34 cellular contexts compared by ENCODE assay signal in genomic region chr7:123011766-123012369, GRCh38. TPM values are rescaled to one million over a fixed set of nuclear protein-coding genes. Genes with fewer than 3 reads are reported as not detected.
"Had no signal": no experiment of that assay in that cellular context is flagged by ENCODE, and none has a peak within 500 bp of the region (broad histone marks: within the 10 kb centered on the region; RNA-seq: fewer than 3 reads in every experiment).

No MANE protein-coding gene starts in this region.

- DNase-seq: activated CD4-positive, alpha-beta T cell treated with anti-CD3 and anti-CD28 coated beads for 1 hour; activated CD4-positive, alpha-beta T cell treated with anti-CD3 and anti-CD28 coated beads for 4 hours; activated CD4-positive, alpha-beta T cell treated with anti-CD3 and anti-CD28 coated beads, Interleukin-2, amount 50 U/mL, for 1 hour; activated CD4-positive, alpha-beta T cell treated with anti-CD3 and anti-CD28 coated beads, Interleukin-2, amount 50 U/mL, for 48 hours; activated CD8-positive, alpha-beta memory T cell treated with anti-CD3 and anti-CD28 coated beads for 24 hours; activated CD8-positive, alpha-beta T cell treated with anti-CD3 and anti-CD28 coated beads for 36 hours; activated effector memory CD4-positive, alpha-beta T cell treated with Interleukin-2 at 50 U/mL for 16 hours; activated gamma-delta T cell treated with Interleukin-2 at 50 U/mL for 16 hours; activated naive CD4-positive, alpha-beta T cell treated with anti-CD3 and anti-CD28 coated beads, Interleukin-2, amount 50 U/mL, for 16 hours; activated naive CD4-positive, alpha-beta T cell treated with Interleukin-2 at 50 U/mL for 16 hours; activated naive CD8-positive, alpha-beta T cell treated with anti-CD3 and anti-CD28 coated beads for 36 hours; activated naive CD8-positive, alpha-beta T cell treated with anti-CD3 and anti-CD28 coated beads, Interleukin-2, amount 50 U/mL, for 24 hours; activated T-cell treated with anti-CD3 and anti-CD28 coated beads, Interleukin-2, amount 50 U/mL, for 4 hours; adrenal gland; amygdala; aorta; body of pancreas; caudate nucleus; cortex of kidney; dermis blood vessel endothelial cell; effector CD4-positive, alpha-beta T cell; effector memory CD8-positive, alpha-beta T cell; erythroblast; foreskin keratinocyte; gastrocnemius medialis; glutamatergic neuron; heart left ventricle; T-helper 17 cell; T1000 had no signal

- H3K27ac ChIP-seq: adrenal gland, body of pancreas, esophagus muscularis mucosa, foreskin keratinocyte, gastrocnemius medialis, heart left ventricle had no signal

- H3K27me3 ChIP-seq: adrenal gland, body of pancreas, esophagus muscularis mucosa, foreskin keratinocyte, gastrocnemius medialis, heart left ventricle had no signal

- H3K4me1 ChIP-seq: adrenal gland, body of pancreas, esophagus muscularis mucosa, foreskin keratinocyte, gastrocnemius medialis, heart left ventricle had no signal

- H3K27ac Mint-ChIP-seq: activated CD8-positive, alpha-beta T cell treated with anti-CD3 and anti-CD28 coated beads for 36 hours; activated naive CD8-positive, alpha-beta T cell treated with anti-CD3 and anti-CD28 coated beads for 36 hours; activated naive CD8-positive, alpha-beta T cell treated with anti-CD3 and anti-CD28 coated beads, Interleukin-2, amount 50 U/mL, for 24 hours; activated T-helper 17 cell treated with anti-CD3 and anti-CD28 coated beads, Interleukin-2, amount 50 U/mL, for 72 hours; effector memory CD8-positive, alpha-beta T cell; T-helper 17 cell; T-helper 2 cell treated with Interferon-gamma antibody and Interleukin-4, amounts not matched to agents 5 μg/mL and 100 μg/mL, for 36 hours; WTC11 had no signal

- H3K36me3 ChIP-seq: adrenal gland, esophagus muscularis mucosa, gastrocnemius medialis, heart left ventricle had no signal

- H3K9me3 ChIP-seq: adrenal gland, body of pancreas, esophagus muscularis mucosa, gastrocnemius medialis had no signal

- H3K36me3 Mint-ChIP-seq: activated naive CD8-positive, alpha-beta T cell treated with anti-CD3 and anti-CD28 coated beads for 36 hours; WTC11 had no signal

- ATAC-seq: activated CD8-positive, alpha-beta T cell treated with anti-CD3 and anti-CD28 coated beads for 36 hours; activated naive CD8-positive, alpha-beta T cell treated with anti-CD3 and anti-CD28 coated beads, Interleukin-2, amount 50 U/mL, for 24 hours; activated T-cell treated with anti-CD3 and anti-CD28 coated beads, Interleukin-2, amount 50 U/mL, for 4 hours; activated T-helper 17 cell treated with anti-CD3 and anti-CD28 coated beads, Interleukin-2, amount 50 U/mL, for 72 hours; body of pancreas; effector memory CD8-positive, alpha-beta T cell; foreskin keratinocyte; gastrocnemius medialis; heart left ventricle; T-helper 17 cell; WTC11 had no signal

- H3K4me3 ChIP-seq: adrenal gland, body of pancreas, esophagus muscularis mucosa, gastrocnemius medialis, heart left ventricle had no signal

- H3K4me3 Mint-ChIP-seq: activated CD8-positive, alpha-beta T cell treated with anti-CD3 and anti-CD28 coated beads for 36 hours; activated naive CD8-positive, alpha-beta T cell treated with anti-CD3 and anti-CD28 coated beads for 36 hours; activated naive CD8-positive, alpha-beta T cell treated with anti-CD3 and anti-CD28 coated beads, Interleukin-2, amount 50 U/mL, for 24 hours; activated T-cell treated with anti-CD3 and anti-CD28 coated beads, Interleukin-2, amount 50 U/mL, for 4 hours; activated T-helper 17 cell treated with anti-CD3 and anti-CD28 coated beads, Interleukin-2, amount 50 U/mL, for 72 hours; effector memory CD8-positive, alpha-beta T cell; T-helper 17 cell; T-helper 2 cell treated with Interferon-gamma antibody and Interleukin-4, amounts not matched to agents 5 μg/mL and 100 μg/mL, for 36 hours; WTC11 had no signal

- H3K4me1 Mint-ChIP-seq: activated naive CD8-positive, alpha-beta T cell treated with anti-CD3 and anti-CD28 coated beads for 36 hours; activated naive CD8-positive, alpha-beta T cell treated with anti-CD3 and anti-CD28 coated beads, Interleukin-2, amount 50 U/mL, for 24 hours; activated T-helper 17 cell treated with anti-CD3 and anti-CD28 coated beads, Interleukin-2, amount 50 U/mL, for 72 hours; T-helper 17 cell had no signal

- H3K27me3 Mint-ChIP-seq: activated CD8-positive, alpha-beta T cell treated with anti-CD3 and anti-CD28 coated beads for 36 hours; activated naive CD8-positive, alpha-beta T cell treated with anti-CD3 and anti-CD28 coated beads for 36 hours; activated naive CD8-positive, alpha-beta T cell treated with anti-CD3 and anti-CD28 coated beads, Interleukin-2, amount 50 U/mL, for 24 hours; activated T-helper 17 cell treated with anti-CD3 and anti-CD28 coated beads, Interleukin-2, amount 50 U/mL, for 72 hours; effector memory CD8-positive, alpha-beta T cell; T-helper 17 cell had no signal

RNA-seq across cellular contexts. Expression of gene TAS2R16, which starts 16.4 kb away (rescaled TPM):
- total RNA-seq: activated CD8-positive, alpha-beta T cell treated with anti-CD3 and anti-CD28 coated beads for 36 hours; activated naive CD8-positive, alpha-beta T cell treated with anti-CD3 and anti-CD28 coated beads for 36 hours; activated T-cell treated with anti-CD3 and anti-CD28 coated beads, Interleukin-2, amount 50 U/mL, for 4 hours; activated T-helper 17 cell treated with anti-CD3 and anti-CD28 coated beads, Interleukin-2, amount 50 U/mL, for 72 hours; adrenal gland; aorta; body of pancreas; chondrocyte; dermis blood vessel endothelial cell; esophagus muscularis mucosa; foreskin keratinocyte; gastrocnemius medialis; heart left ventricle; T-helper 17 cell; WTC11 had no signal
